14 cellular contexts compared by ENCODE assay signal in the genomic region with DNA sequence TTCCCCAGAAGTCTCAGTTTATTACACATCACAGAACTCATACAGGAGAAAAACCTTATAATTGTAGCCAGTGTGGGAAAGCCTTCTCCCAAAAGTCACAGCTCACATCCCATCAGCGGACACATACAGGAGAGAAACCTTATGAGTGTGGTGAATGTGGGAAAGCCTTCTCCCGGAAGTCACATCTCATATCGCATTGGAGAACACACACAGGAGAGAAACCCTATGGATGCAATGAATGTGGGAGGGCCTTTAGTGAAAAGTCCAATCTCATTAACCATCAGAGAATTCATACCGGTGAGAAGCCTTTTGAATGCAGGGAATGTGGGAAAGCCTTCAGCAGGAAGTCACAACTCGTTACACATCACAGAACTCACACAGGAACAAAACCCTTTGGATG. TPM values are rescaled to one million over a fixed set of nuclear protein-coding genes. Genes with fewer than 3 reads are reported as not detected.
DNase-seq lines count a peak whose midpoint lies in the region; ATAC-seq and TF ChIP-seq lines count a peak whose summit lies in the region.
"Had no signal": no experiment of that assay in that cellular context is flagged by ENCODE, and none has a peak within 500 bp of the region (broad histone marks: within the 10 kb centered on the region; RNA-seq: fewer than 3 reads in every experiment).

No MANE protein-coding gene starts in this region.

- H3K4me1 ChIP-seq in BLaER1 treated with 17β-estradiol and CSF1 and Interleukin-3, amounts not matched to agents 10 nM and 100 nM = no peaks in the 10 kb centered on the region
- no peaks in the 10 kb centered on the region for H3K4me1 ChIP-seq in HEK293 (ENCODE audit: control insufficient read depth, insufficient read depth, low read length)
- H3K4me1 ChIP-seq: foreskin keratinocyte had no signal

- H3K27ac ChIP-seq in BLaER1 treated with 17β-estradiol and CSF1 and Interleukin-3, amounts not matched to agents 10 nM and 100 nM = no peak overlapping the region
- no peak overlapping the region for H3K27ac ChIP-seq in HEK293 (ENCODE audit: extremely low read depth, low read depth, low read length)
- H3K27ac ChIP-seq: foreskin keratinocyte had no signal

- CTCF ChIA-PET in HEK293 (lab: Yijun Ruan, JAX) = interaction anchor here (1.0 kb wide), 1 partner anchor 82 kb away, joined by 4 read pairs; no protein-coding TSS in a partner anchor

- H3K36me3 ChIP-seq in BLaER1 treated with 17β-estradiol and CSF1 and Interleukin-3, amounts not matched to agents 10 nM and 100 nM = peaks cover 93 to 100% (median 100%) of the 10 kb centered on the region in 11 experiments
- H3K36me3 ChIP-seq in HEK293 (ENCODE audit: control insufficient read depth in 2 of 2, insufficient read depth in 1 of 2, low read length in 2 of 2) = peaks cover 11 to 35% of the 10 kb centered on the region in 2 experiments

- peaks cover 99 to 100% (median 100%) of the 10 kb centered on the region in 11 experiments for H3K9me3 ChIP-seq in BLaER1 treated with 17β-estradiol and CSF1 and Interleukin-3, amounts not matched to agents 10 nM and 100 nM (replicated peaks in 1 of 11)
- no peaks in the 10 kb centered on the region for H3K9me3 ChIP-seq in HEK293 (ENCODE audit: control insufficient read depth, insufficient read depth, low read depth, low read length)

- no peak for ATAC-seq in effector memory CD8-positive, alpha-beta T cell (replicated peaks)
- ATAC-seq: foreskin keratinocyte had no signal

- no peaks in the 10 kb centered on the region for H4K20me1 ChIP-seq in BLaER1 treated with 17β-estradiol and CSF1 and Interleukin-3, amounts not matched to agents 10 nM and 100 nM

- no peaks in the 10 kb centered on the region for H3K27me3 Mint-ChIP-seq in effector memory CD8-positive, alpha-beta T cell

- H3K4me3 Mint-ChIP-seq in effector memory CD8-positive, alpha-beta T cell = no peak overlapping the region
- H3K4me3 Mint-ChIP-seq: CD14-positive monocyte had no signal

- H3K4me2 ChIP-seq in BLaER1 treated with 17β-estradiol and CSF1 and Interleukin-3, amounts not matched to agents 10 nM and 100 nM = no peak overlapping the region

- H3K4me3 ChIP-seq in BLaER1 treated with 17β-estradiol and CSF1 and Interleukin-3, amounts not matched to agents 10 nM and 100 nM = peak overlapping the region; percentile 5 to 48 (median 39); a peak in 16 of 20 replicates
- H3K4me3 ChIP-seq in HEK293 (ENCODE audit: low read depth, low read length) = no peak overlapping the region

- TF ChIP-seq CTCF in HEK293 (tag by site-specific recombination; IDR thresholded peaks at IDR 0.05) = no peak

- no peaks in the 10 kb centered on the region for H3K4me1 Mint-ChIP-seq in effector memory CD8-positive, alpha-beta T cell (ENCODE audit: low read depth in 2 of 2)
- H3K4me1 Mint-ChIP-seq: CD14-positive monocyte had no signal

- H3K9me3 Mint-ChIP-seq in effector memory CD8-positive, alpha-beta T cell = peaks cover 9 to 15% of the 10 kb centered on the region in 2 donors

- peak overlapping the region; percentile 64 to 77 for H3K27ac Mint-ChIP-seq in effector memory CD8-positive, alpha-beta T cell
- H3K27ac Mint-ChIP-seq: CD14-positive monocyte had no signal

- H3K36me3 Mint-ChIP-seq in effector memory CD8-positive, alpha-beta T cell (ENCODE audit: insufficient read depth) = peaks cover 34% of the 10 kb centered on the region

- DNase-seq in effector memory CD8-positive, alpha-beta T cell = no peak
- DNase-seq in myocyte (ENCODE audit: low read depth) = peak; percentile 6
- DNase-seq in NCI-H2196 treated with DMSO at 0.1 percent for 48 hours (lab: John Stamatoyannopoulos, UW; ENCODE audit: unreplicated experiment) = no peak
- DNase-seq in activated CD4-positive, CD25-positive, alpha-beta regulatory T cell treated with anti-CD3 and anti-CD28 coated beads, Interleukin-2, amount 50 U/mL, for 72 hours = no peak
- DNase-seq in NOMO-1 treated with DMSO at 0.1 percent for 48 hours (lab: John Stamatoyannopoulos, UW; ENCODE audit: unreplicated experiment) = no peak
- DNase-seq in stimulated activated CD4-positive, alpha-beta T cell treated with anti-CD3 and anti-CD28 coated beads, Interleukin-4, amount 100 ng/mL, for 24 hours = no peak
- DNase-seq: activated CD4-positive, alpha-beta T cell treated with anti-CD3 and anti-CD28 coated beads, Interleukin-2, amount 50 U/mL, for 1 hour; NCI-H2029 treated with DMSO at 0.1 percent for 48 hours; stimulated activated CD4-positive, alpha-beta T cell treated with anti-CD3 and anti-CD28 coated beads, Interleukin-12 subunit alpha, Interleukin-12 subunit beta, amount 100 ng/mL, for 4 hours; substantia nigra had no signal

- POLR2A ChIA-PET in HEK293 (lab: Yijun Ruan, JAX) = no interaction called here

- no peak overlapping the region for H3K9ac ChIP-seq in BLaER1 treated with 17β-estradiol and CSF1 and Interleukin-3, amounts not matched to agents 10 nM and 100 nM

- no peaks in the 10 kb centered on the region for H3K27me3 ChIP-seq in BLaER1 treated with 17β-estradiol and CSF1 and Interleukin-3, amounts not matched to agents 10 nM and 100 nM
- H3K27me3 ChIP-seq: foreskin keratinocyte had no signal

TF ChIP-seq in HEK293, 187 proteins besides CTCF, POLR2A, EP300 and RAD21:
- TF ChIP-seq SETDB1 (IDR thresholded peaks at IDR 0.05; ENCODE audit: insufficient read length, low read length) (peak; percentile 3), ZNF510 (tag by site-specific recombination; IDR thresholded peaks at IDR 0.05; ENCODE audit: insufficient replicate concordance) (no peak)

RNA-seq across cellular contexts. Expression of a gene that starts 20.1 kb away (rescaled TPM):
- 23.0 and 29.3 TPM in 2 replicates for total RNA-seq in myocyte
- 12.8 TPM for polyA plus RNA-seq in myocyte (2012)

RNA-seq across cellular contexts. Expression of a gene that starts 23.3 kb away (rescaled TPM):
- total RNA-seq in myocyte = 15.1 and 19.4 TPM in 2 replicates
- polyA plus RNA-seq in myocyte (2012) = 11.1 TPM
